In the genomic region with DNA sequence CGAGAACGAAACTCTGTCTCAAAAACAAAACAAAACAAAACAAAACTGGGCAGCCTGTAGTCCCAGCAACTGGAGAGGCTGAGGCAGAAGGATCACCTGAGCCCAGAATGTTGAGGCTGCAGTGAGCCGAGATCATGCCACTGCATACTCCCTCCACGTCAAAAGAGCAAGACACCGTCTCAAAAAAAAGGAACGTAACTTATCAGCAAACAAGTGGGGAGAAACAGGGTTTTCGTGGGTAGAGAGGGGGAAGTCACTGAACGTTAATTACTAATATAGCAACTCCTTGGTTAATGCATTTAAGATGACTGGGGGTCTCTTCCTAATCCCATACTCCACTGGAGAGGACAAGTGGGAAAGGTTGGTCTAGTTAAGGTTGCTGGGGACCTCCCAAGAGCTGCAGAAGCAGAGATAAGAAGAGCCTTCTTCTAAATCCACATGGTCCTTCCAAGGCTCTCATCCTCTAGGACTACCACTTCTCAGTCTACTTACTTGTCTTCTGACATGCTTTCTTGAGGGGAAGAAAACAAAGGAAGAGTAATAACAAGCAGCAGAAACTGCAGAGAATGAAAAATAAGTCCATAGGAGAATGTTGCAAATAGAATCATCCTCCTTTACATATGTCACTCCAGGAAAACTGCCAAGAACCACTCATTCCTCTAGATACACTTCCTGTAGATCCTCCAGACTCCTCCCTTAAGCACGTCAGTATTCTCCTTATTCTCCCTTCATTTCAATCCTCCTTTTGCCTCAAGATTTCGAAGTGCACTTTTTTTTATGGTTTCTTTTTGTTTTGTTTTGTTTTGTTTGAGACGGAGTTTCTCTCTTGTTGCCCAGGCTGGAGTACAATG, we compare ENCODE assay signal across 9 cellular contexts. TPM values are rescaled to one million over a fixed set of nuclear protein-coding genes. Genes with fewer than 3 reads are reported as not detected.
DNase-seq lines count a peak whose midpoint lies in the region; ATAC-seq and TF ChIP-seq lines count a peak whose summit lies in the region.
"Had no signal": no experiment of that assay in that cellular context is flagged by ENCODE, and none has a peak within 500 bp of the region (broad histone marks: within the 10 kb centered on the region; RNA-seq: fewer than 3 reads in every experiment).

No MANE protein-coding gene starts in this region.

- H3K4me1 Mint-ChIP-seq in CD8-positive, alpha-beta memory T cell, result peaks cover 29 to 45% (median 43%) of the 10 kb centered on the region in 3 donors
- peaks cover 16% of the 10 kb centered on the region for H3K4me1 Mint-ChIP-seq in WTC11

- H4K5ac ChIP-seq in IMR-90 (ENCODE audit: low read depth, low read length), result no peak overlapping the region

- in situ Hi-C loops in IMR-90 (cut with MboI; ENCODE audit: low sequenced_read_pairs), result no loop called here

- ATAC-seq in IMR-90 (ENCODE audit: low read depth), result peak; percentile 69
- no peak for ATAC-seq in WTC11
- peak; percentile 28 for ATAC-seq in left lung
- ATAC-seq in GM21717 (IDR thresholded peaks at IDR 0.05; ENCODE audit: unreplicated experiment), result no peak

- H2AFZ ChIP-seq in IMR-90 (replicated peaks; ENCODE audit: low read length, poor library complexity), result no peak overlapping the region

- BruUV-seq in IMR-90 (replicated peaks; lab: Mats Ljungman, UMichigan), result no TSS peak

- H3K36me3 ChIP-seq in CD8-positive, alpha-beta memory T cell (ENCODE audit: insufficient read depth, low read length), result no peaks in the 10 kb centered on the region
- H3K36me3 ChIP-seq in IMR-90 (ENCODE audit: control insufficient read depth, insufficient read depth, low read length), result no peaks in the 10 kb centered on the region; the same call in none of the 2 replicates
- H3K36me3 ChIP-seq in left lung, result peaks cover 0 to 8% of the 10 kb centered on the region in 2 donors

- peaks cover 0 to 42% of the 10 kb centered on the region in 2 experiments; a peak in 2 of 4 replicates for H3K79me1 ChIP-seq in IMR-90 (ENCODE audit: low read depth in 1 of 2, low read length in 2 of 2)

- POLR2A ChIA-PET in CD8-positive, alpha-beta memory T cell (lab: Charles Lee), result no interaction called here
- POLR2A ChIA-PET in IMR-90 (lab: Charles Lee; ENCODE audit: unreplicated experiment) (interaction anchor here (0.6 kb wide), 1 partner anchor 10 kb away, joined by 3 read pairs; no protein-coding TSS in a partner anchor), WTC11 (lab: Charles Lee) (interaction anchor here (0.6 kb wide), 1 partner anchor 464 kb away, joined by 6 read pairs; no protein-coding TSS in a partner anchor)

- no peaks in the 10 kb centered on the region for H3K9me3 ChIP-seq in CD8-positive, alpha-beta memory T cell (ENCODE audit: low read length)
- H3K9me3 ChIP-seq in IMR-90 (ENCODE audit: control insufficient read depth, insufficient read depth, low read length) (no peaks in the 10 kb centered on the region), left lung (no peaks in the 10 kb centered on the region)

- H3K27me3 ChIP-seq in CD8-positive, alpha-beta memory T cell (ENCODE audit: insufficient read depth, low read length, poor library complexity, severe bottlenecking), result no peaks in the 10 kb centered on the region
- H3K27me3 ChIP-seq in IMR-90 (ENCODE audit: control insufficient read depth, insufficient read depth, low read length) (no peaks in the 10 kb centered on the region), left lung (no peaks in the 10 kb centered on the region)

- dilution Hi-C loops in IMR-90 (cut with HindIII; ENCODE audit: low sequenced_read_pairs, unreplicated experiment), result loop anchor here (25.0 kb wide), 1 partner anchor 165 kb away; no protein-coding TSS in a partner anchor

- intact Hi-C loops in IMR-90 (cut with micrococcal nuclease), result no loop called here
- intact Hi-C loops in left lung (cut with DNase I), result no loop called here

- H3K56ac ChIP-seq in IMR-90 (ENCODE audit: extremely low read depth, insufficient read depth, low read length), result no peak overlapping the region

- H3K4me3 ChIP-seq in CD8-positive, alpha-beta memory T cell (ENCODE audit: low read length), result no peak overlapping the region
- no peak overlapping the region for H3K4me3 ChIP-seq in IMR-90 (ENCODE audit: insufficient read depth, low read depth, low read length)
- H3K4me3 ChIP-seq in left lung, result no peak overlapping the region

- no peak overlapping the region for H3K27ac ChIP-seq in CD8-positive, alpha-beta memory T cell (ENCODE audit: low read depth, low read length)
- H3K27ac ChIP-seq in IMR-90 (ENCODE audit: insufficient read depth, low read length) (peak overlapping the region; percentile 15; the same call in 1 of the 2 replicates), left lung (peak overlapping the region in 1 of 2 donors; percentile 61)

- H3K14ac ChIP-seq in IMR-90 (replicated peaks; ENCODE audit: low read depth, low read length), result peak overlapping the region; percentile 6; the same call in 1 of the 2 replicates

- H3K4me2 ChIP-seq in IMR-90 (ENCODE audit: low read depth, low read length), result peak overlapping the region; percentile 81

- no peak overlapping the region for H2BK120ac ChIP-seq in IMR-90 (ENCODE audit: low read depth, low read length)

- H2BK20ac ChIP-seq in IMR-90 (ENCODE audit: low read depth, low read length), result no peak overlapping the region

- CTCF ChIA-PET in CD8-positive, alpha-beta memory T cell (lab: Charles Lee), result no interaction called here
- CTCF ChIA-PET in IMR-90 (lab: Yijun Ruan, JAX) (no interaction called here), WTC11 (lab: Charles Lee) (no interaction called here)

- no peak overlapping the region for H2BK15ac ChIP-seq in IMR-90 (ENCODE audit: low read depth, low read length)

- H3K9me3 Mint-ChIP-seq in CD8-positive, alpha-beta memory T cell, result no peaks in the 10 kb centered on the region
- H3K9me3 Mint-ChIP-seq in WTC11, result no peaks in the 10 kb centered on the region

- H3K9me1 ChIP-seq in IMR-90 (ENCODE audit: insufficient read depth, low read length), result peaks cover 9% of the 10 kb centered on the region; the same call in 1 of the 2 replicates

- peaks cover 22% of the 10 kb centered on the region for H3K4me1 ChIP-seq in CD8-positive, alpha-beta memory T cell (ENCODE audit: insufficient read depth, low read length)
- H3K4me1 ChIP-seq in IMR-90 (ENCODE audit: control insufficient read depth, insufficient read depth, low read length), result peaks cover 6% of the 10 kb centered on the region
- peaks cover 14 to 60% of the 10 kb centered on the region in 2 donors for H3K4me1 ChIP-seq in left lung

- H2BK5ac ChIP-seq in IMR-90 (ENCODE audit: low read depth, low read length, poor library complexity, severe bottlenecking), result peak overlapping the region; percentile 15

- no peak for TF ChIP-seq POLR2A in IMR-90 (IDR thresholded peaks at IDR 0.05; ENCODE audit: low read depth, low read length)

- TF ChIP-seq RAD21 in IMR-90 (IDR thresholded peaks at IDR 0.05; ENCODE audit: low read length), result no peak

- no peak overlapping the region for H2AK9ac ChIP-seq in IMR-90 (replicated peaks; ENCODE audit: low read depth, low read length, poor library complexity)

- no peak overlapping the region for H2AK5ac ChIP-seq in IMR-90 (ENCODE audit: low read depth, low read length)

- TF ChIP-seq CTCF in IMR-90 (conservative IDR thresholded peaks at IDR 0.05; ENCODE audit: low read depth, low read length) (no peak), WTC11 (IDR thresholded peaks at IDR 0.05) (no peak), left lung (IDR thresholded peaks at IDR 0.05) (no peak)

- H3K4me3 Mint-ChIP-seq in CD8-positive, alpha-beta memory T cell, result peak overlapping the region in 5 of 7 donors; percentile 40 to 65 (median 50)
- H3K4me3 Mint-ChIP-seq in WTC11, result no peak overlapping the region

- H4K91ac ChIP-seq in IMR-90 (ENCODE audit: insufficient read depth, low read depth, low read length), result no peak overlapping the region

- no peak overlapping the region; the same call in 1 of the 2 replicates for H3K18ac ChIP-seq in IMR-90 (ENCODE audit: low read depth, low read length)

- H3K27me3 Mint-ChIP-seq in CD8-positive, alpha-beta memory T cell, result no peaks in the 10 kb centered on the region
- H3K27me3 Mint-ChIP-seq in WTC11 (ENCODE audit: low read depth), result no peaks in the 10 kb centered on the region

- H4K8ac ChIP-seq in IMR-90 (ENCODE audit: low read depth in 2 of 2, low read length in 2 of 2), result no peak overlapping the region

- peak overlapping the region; percentile 32; the same call in 1 of the 2 replicates for H3K4ac ChIP-seq in IMR-90 (ENCODE audit: low read depth, low read length)

- DNase-seq in CD8-positive, alpha-beta memory T cell, result no peak
- DNase-seq in IMR-90 (peak; percentile 97), WTC11 (ENCODE audit: low spot score) (no peak), left lung (no peak), NCI-H82 treated with DMSO at 0.1 percent for 48 hours (lab: John Stamatoyannopoulos, UW; ENCODE audit: unreplicated experiment) (no peak), GDM1 (lab: John Stamatoyannopoulos, UW) (no peak)
- no peak for DNase-seq in stimulated activated CD4-positive, alpha-beta T cell treated with anti-CD3 and anti-CD28 coated beads, Interleukin-2, amount 100 ng/mL, for 48 hours
- DNase-seq: NCI-H524 had no signal

- peak overlapping the region in 5 of 8 donors; percentile 31 to 83 (median 40) for H3K27ac Mint-ChIP-seq in CD8-positive, alpha-beta memory T cell
- H3K27ac Mint-ChIP-seq in WTC11, result peak overlapping the region; percentile 26; the same call in 1 of the 2 replicates

- H3K9ac ChIP-seq in IMR-90 (ENCODE audit: low read depth, low read length), result no peak overlapping the region

- H4K20me1 ChIP-seq in IMR-90 (ENCODE audit: insufficient read depth, low read length), result peaks cover 64% of the 10 kb centered on the region

- WGBS in IMR-90 (ENCODE audit: extremely low coverage in 2 of 2, insufficient read length in 1 of 2), 2 experiments, result 92% methylated on average over 2 of the region's 11 CpGs; no CpG with 5 or more reads in 1 of the 2 experiments

- peaks cover 0 to 7% (median 2%) of the 10 kb centered on the region in 3 donors for H3K36me3 Mint-ChIP-seq in CD8-positive, alpha-beta memory T cell
- no peaks in the 10 kb centered on the region for H3K36me3 Mint-ChIP-seq in WTC11

- no peak overlapping the region for H3K23ac ChIP-seq in IMR-90 (ENCODE audit: low read depth, low read length)

RNA-seq across cellular contexts. Expression of gene NUMB, which starts 5.8 kb away (rescaled TPM):
- total RNA-seq in CD8-positive, alpha-beta memory T cell, result 10 to 100 TPM; 36.5 to 38.5 TPM
- polyA plus RNA-seq in CD8-positive, alpha-beta memory T cell, result 39.0 TPM
- total RNA-seq in IMR-90 (2012; rRNA removed) (41.7 and 45.9 TPM in 2 replicates), WTC11 (2021) (42.0 to 54.0 TPM (median 53.8 TPM) in 3 replicates), left lung (100 to 1,000 TPM in 1 of 2 donors, 10 to 100 TPM in 1; 95.1 to 121 TPM)
- 114 and 135 TPM in 2 replicates for polyA plus RNA-seq in IMR-90 (2012; rRNA removed)
- 49.6 and 56.5 TPM in 2 replicates for polyA plus RNA-seq in IMR-90 (2012; cell fraction: cytosol; rRNA removed)
- polyA plus RNA-seq in IMR-90 (2012; cell fraction: nucleus; rRNA removed; ENCODE audit: low replicate concordance), result 202 and 237 TPM in 2 replicates

RNA-seq across cellular contexts. Expression of gene RIOX1, which starts 38.2 kb away (rescaled TPM):
- total RNA-seq in CD8-positive, alpha-beta memory T cell, result 10 to 100 TPM; 27.2 to 27.8 TPM
- 35.3 TPM for polyA plus RNA-seq in CD8-positive, alpha-beta memory T cell
- total RNA-seq in IMR-90 (2012; rRNA removed), result 11.7 and 12.9 TPM in 2 replicates
- polyA plus RNA-seq in IMR-90 (2012; rRNA removed), result 9.5 and 10.1 TPM in 2 replicates
- 8.1 and 13.4 TPM in 2 replicates for polyA plus RNA-seq in IMR-90 (2012; cell fraction: cytosol; rRNA removed)
- 2.8 and 6.0 TPM in 2 replicates for polyA plus RNA-seq in IMR-90 (2012; cell fraction: nucleus; rRNA removed; ENCODE audit: low replicate concordance)
- 27.1 to 29.3 TPM (median 28.0 TPM) in 3 replicates for total RNA-seq in WTC11 (2021)
- 10 to 100 TPM; 11.9 to 14.7 TPM for total RNA-seq in left lung

Comparison
In these comparisons a context has a peak if more than half of its experiments do, and no peak if none do; other contexts are left out.
1. ATAC-seq: peak in IMR-90 (single experiment) and left lung (single experiment); none in WTC11 (single experiment) and GM21717 (single experiment).